Comparison of ENCODE assay signal across 25 cellular contexts in the genomic region with DNA sequence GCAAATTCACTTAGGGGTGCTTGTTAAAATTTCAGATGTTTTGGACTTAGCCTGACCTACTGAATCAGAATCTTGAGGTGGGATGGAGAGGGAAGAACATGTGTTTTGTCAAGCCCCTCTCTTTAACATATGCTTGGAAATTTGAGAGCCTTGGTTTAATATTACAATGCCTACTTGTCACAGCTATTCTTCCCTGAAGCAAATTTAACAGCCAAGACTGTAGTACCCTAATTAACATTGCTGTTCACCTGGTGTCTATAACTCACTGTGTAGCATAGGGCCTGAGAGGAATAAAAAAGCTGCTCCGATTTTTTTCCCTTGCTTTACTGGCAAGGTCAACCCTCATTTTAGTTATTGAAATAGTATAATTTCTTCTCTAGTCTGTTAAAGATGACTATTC.
DNase-seq lines count a peak whose midpoint lies in the region; ATAC-seq, FAIRE-seq and TF ChIP-seq lines count a peak whose summit lies in the region.
"Had no signal": no experiment of that assay in that cellular context is flagged by ENCODE, and none has a peak within 500 bp of the region (broad histone marks: within the 10 kb centered on the region; RNA-seq: fewer than 3 reads in every experiment).

No MANE protein-coding gene starts in this region.

- H3K4me3 ChIP-seq in SJCRH30 (no peak overlapping the region), kidney (ENCODE audit: low read length in 2 of 2) (no peak overlapping the region)
- no peak overlapping the region for H3K4me3 ChIP-seq in CD4-positive, alpha-beta memory T cell (ENCODE audit: low read length in 2 of 2)
- H3K4me3 ChIP-seq: colonic mucosa, heart left ventricle, ovary, smooth muscle cell, tibial artery had no signal

- no peak overlapping the region for H3K9ac ChIP-seq in kidney (ENCODE audit: low read length in 2 of 2)

- no peaks in the 10 kb centered on the region for H3K36me3 ChIP-seq in SJCRH30
- H3K36me3 ChIP-seq in CD4-positive, alpha-beta memory T cell (ENCODE audit: insufficient read depth, low read length): no peaks in the 10 kb centered on the region
- H3K36me3 ChIP-seq in kidney (ENCODE audit: control insufficient read depth in 1 of 2, insufficient read depth in 2 of 2, low read length in 2 of 2): no peaks in the 10 kb centered on the region
- H3K36me3 ChIP-seq: colonic mucosa, heart left ventricle, ovary, tibial artery had no signal

- no peak for FAIRE-seq in kidney (lab: Jason Lieb, UNC)
- FAIRE-seq: D721Med had no signal

- no peak for ATAC-seq in activated CD4-positive, alpha-beta T cell treated with anti-CD3 and anti-CD28 coated beads for 36 hours
- ATAC-seq: heart left ventricle had no signal

- intact Hi-C loops in CD4-positive, alpha-beta memory T cell (cut with micrococcal nuclease): no loop called here
- intact Hi-C loops in kidney (cut with DNase I): no loop called here
- intact Hi-C loops in activated CD4-positive, alpha-beta T cell treated with anti-CD3 and anti-CD28 coated beads for 36 hours (cut with DNase I, micrococcal nuclease): no loop called here

- H3K27me3 ChIP-seq in SJCRH30: no peaks in the 10 kb centered on the region
- H3K27me3 ChIP-seq in CD4-positive, alpha-beta memory T cell (ENCODE audit: insufficient read depth, low read length): no peaks in the 10 kb centered on the region
- H3K27me3 ChIP-seq: colonic mucosa, heart left ventricle, ovary, tibial artery had no signal

- CTCF ChIA-PET in CD4-positive, alpha-beta memory T cell (lab: Charles Lee; ENCODE audit: partially characterized antibody): no interaction called here
- CTCF ChIA-PET in activated CD4-positive, alpha-beta T cell treated with anti-CD3 and anti-CD28 coated beads for 36 hours (lab: Charles Lee): interaction anchor here (1.2 kb wide), 1 partner anchor 8 kb away, joined by 3 read pairs; no protein-coding TSS in a partner anchor

- no peaks in the 10 kb centered on the region for H3K36me3 Mint-ChIP-seq in CD4-positive, alpha-beta memory T cell
- H3K36me3 Mint-ChIP-seq in activated CD4-positive, alpha-beta T cell treated with anti-CD3 and anti-CD28 coated beads for 36 hours (ENCODE audit: low read depth): no peaks in the 10 kb centered on the region
- H3K36me3 Mint-ChIP-seq: activated naive CD8-positive, alpha-beta T cell treated with anti-CD3 and anti-CD28 coated beads for 36 hours had no signal

- H3K27ac ChIP-seq in SJCRH30 (no peak overlapping the region), kidney (ENCODE audit: low read depth in 2 of 2, low read length in 2 of 2) (no peak overlapping the region)
- no peak overlapping the region for H3K27ac ChIP-seq in CD4-positive, alpha-beta memory T cell (ENCODE audit: low read depth, low read length)
- H3K27ac ChIP-seq: colonic mucosa, heart left ventricle, ovary, tibial artery had no signal

- H3K4me3 Mint-ChIP-seq in CD4-positive, alpha-beta memory T cell: no peak overlapping the region
- no peak overlapping the region for H3K4me3 Mint-ChIP-seq in activated CD4-positive, alpha-beta T cell treated with anti-CD3 and anti-CD28 coated beads for 36 hours
- H3K4me3 Mint-ChIP-seq: activated naive CD8-positive, alpha-beta T cell treated with anti-CD3 and anti-CD28 coated beads for 36 hours; nephron progenitor cell had no signal

- no peaks in the 10 kb centered on the region for H3K4me1 Mint-ChIP-seq in CD4-positive, alpha-beta memory T cell
- no peaks in the 10 kb centered on the region for H3K4me1 Mint-ChIP-seq in activated CD4-positive, alpha-beta T cell treated with anti-CD3 and anti-CD28 coated beads for 36 hours
- H3K4me1 Mint-ChIP-seq: activated naive CD8-positive, alpha-beta T cell treated with anti-CD3 and anti-CD28 coated beads for 36 hours had no signal

- peaks cover 0 to 8% (median 0%) of the 10 kb centered on the region in 8 donors for H3K9me3 Mint-ChIP-seq in CD4-positive, alpha-beta memory T cell
- no peaks in the 10 kb centered on the region for H3K9me3 Mint-ChIP-seq in activated CD4-positive, alpha-beta T cell treated with anti-CD3 and anti-CD28 coated beads for 36 hours (ENCODE audit: low read depth)
- H3K9me3 Mint-ChIP-seq: activated naive CD8-positive, alpha-beta T cell treated with anti-CD3 and anti-CD28 coated beads for 36 hours; nephron progenitor cell had no signal

- no peak for TF ChIP-seq CTCF in kidney (IDR thresholded peaks at IDR 0.05; ENCODE audit: borderline replicate concordance, extremely low read depth, insufficient read depth)

- peaks cover 29% of the 10 kb centered on the region for H3K4me1 ChIP-seq in SJCRH30
- H3K4me1 ChIP-seq in CD4-positive, alpha-beta memory T cell (ENCODE audit: insufficient read depth, low read length): no peaks in the 10 kb centered on the region
- no peaks in the 10 kb centered on the region for H3K4me1 ChIP-seq in kidney (ENCODE audit: control insufficient read depth in 1 of 2, insufficient read depth in 1 of 2, low read depth in 1 of 2, low read length in 2 of 2)
- H3K4me1 ChIP-seq: colonic mucosa, heart left ventricle, tibial artery had no signal

- no peak overlapping the region for H3K27ac Mint-ChIP-seq in CD4-positive, alpha-beta memory T cell
- H3K27ac Mint-ChIP-seq in activated CD4-positive, alpha-beta T cell treated with anti-CD3 and anti-CD28 coated beads for 36 hours: no peak overlapping the region
- H3K27ac Mint-ChIP-seq: activated naive CD8-positive, alpha-beta T cell treated with anti-CD3 and anti-CD28 coated beads for 36 hours; nephron progenitor cell had no signal

- H3K27me3 Mint-ChIP-seq in CD4-positive, alpha-beta memory T cell: no peaks in the 10 kb centered on the region
- no peaks in the 10 kb centered on the region for H3K27me3 Mint-ChIP-seq in activated CD4-positive, alpha-beta T cell treated with anti-CD3 and anti-CD28 coated beads for 36 hours
- H3K27me3 Mint-ChIP-seq: activated naive CD8-positive, alpha-beta T cell treated with anti-CD3 and anti-CD28 coated beads for 36 hours had no signal

- H3K9me3 ChIP-seq in SJCRH30 (replicated peaks): no peaks in the 10 kb centered on the region
- H3K9me3 ChIP-seq in CD4-positive, alpha-beta memory T cell (ENCODE audit: control insufficient read depth in 1 of 2, low read length in 2 of 2): no peaks in the 10 kb centered on the region
- no peaks in the 10 kb centered on the region for H3K9me3 ChIP-seq in kidney (ENCODE audit: control insufficient read depth in 1 of 2, low read length in 2 of 2)
- H3K9me3 ChIP-seq: colonic mucosa, heart left ventricle, ovary, tibial artery had no signal

- POLR2A ChIA-PET in CD4-positive, alpha-beta memory T cell (lab: Charles Lee; ENCODE audit: partially characterized antibody): no interaction called here
- POLR2A ChIA-PET in activated CD4-positive, alpha-beta T cell treated with anti-CD3 and anti-CD28 coated beads for 36 hours (lab: Charles Lee): no interaction called here

- DNase-seq in NCI-H1105 (lab: John Stamatoyannopoulos, UW) (peak; percentile 72), NCI-H146 treated with DMSO at 0.1 percent for 48 hours (lab: John Stamatoyannopoulos, UW; ENCODE audit: unreplicated experiment) (peak; percentile 24), NCI-H345 (lab: John Stamatoyannopoulos, UW) (peak; percentile 63), SJCRH30 (peak; percentile 2 to 78), RKO (ENCODE audit: low spot score) (no peak), kidney (no peak)
- DNase-seq in CD4-positive, alpha-beta memory T cell: no peak
- DNase-seq in activated CD4-positive, alpha-beta T cell treated with anti-CD3 and anti-CD28 coated beads for 36 hours: no peak
- DNase-seq: activated effector memory CD4-positive, alpha-beta T cell treated with Interleukin-2 at 50 U/mL for 16 hours; activated naive CD8-positive, alpha-beta T cell treated with anti-CD3 and anti-CD28 coated beads for 36 hours; aorta; colonic mucosa; effector memory CD4-positive, alpha-beta T cell; H7; heart left ventricle; kidney glomerular epithelial cell; NCI-H1694; nephron progenitor cell; OCI-M1; ovary; stimulated activated CD4-positive, alpha-beta T cell treated with anti-CD3 and anti-CD28 coated beads, Interleukin-2, amount 100 ng/mL, for 24 hours; T-helper 2 cell; tibial artery had no signal

Comparison
In these comparisons a context has a peak if more than half of its experiments do, and no peak if none do; other contexts are left out.
1. DNase-seq: peak in NCI-H1105 (single experiment), NCI-H146 treated with DMSO at 0.1 percent for 48 hours (single experiment), NCI-H345 (single experiment) and SJCRH30 (2 of 2); none in CD4-positive, alpha-beta memory T cell (0 of 5), RKO (single experiment), kidney (single experiment) and activated CD4-positive, alpha-beta T cell treated with anti-CD3 and anti-CD28 coated beads for 36 hours (single experiment).